In genomic region chr22:49964493-49965290, GRCh38 we compare ENCODE assay signal across 8 cellular contexts. TPM values are rescaled to one million over a fixed set of nuclear protein-coding genes. Genes with fewer than 3 reads are reported as not detected.
DNase-seq lines count a peak whose midpoint lies in the region; ATAC-seq and TF ChIP-seq lines count a peak whose summit lies in the region.

No MANE protein-coding gene starts in this region.

- no peak for ATAC-seq in CD8-positive, alpha-beta T cell
- ATAC-seq in sciatic nerve (no peak), HG02610 (IDR thresholded peaks at IDR 0.05; ENCODE audit: unreplicated experiment) (no peak)

- no peak for TF ChIP-seq POLR2A in erythroblast (IDR thresholded peaks at IDR 0.05; ENCODE audit: low read length)

- H3K4me3 Mint-ChIP-seq in CD8-positive, alpha-beta T cell: peak overlapping the region; percentile 42
- peak overlapping the region; percentile 76 for H3K4me3 Mint-ChIP-seq in endothelial cell (ENCODE audit: unreplicated experiment)

- no peaks in the 10 kb centered on the region for H3K9me3 ChIP-seq in CD8-positive, alpha-beta T cell (ENCODE audit: low read length)

- no peak overlapping the region for H3K4me3 ChIP-seq in CD8-positive, alpha-beta T cell (ENCODE audit: low read depth, low read length)

- peaks cover 14% of the 10 kb centered on the region for H3K36me3 ChIP-seq in CD8-positive, alpha-beta T cell (ENCODE audit: insufficient read depth, low read length)

- no peak overlapping the region for H3K27ac ChIP-seq in CD8-positive, alpha-beta T cell (ENCODE audit: low read depth, low read length)

- H3K27ac Mint-ChIP-seq in CD8-positive, alpha-beta T cell: peak overlapping the region; percentile 41
- H3K27ac Mint-ChIP-seq in endothelial cell (ENCODE audit: unreplicated experiment): no peak overlapping the region

- DNase-seq in CD8-positive, alpha-beta T cell: peak in 1 of 7 experiments; percentile 49
- DNase-seq in T-helper 1 cell: peak in 3 of 5 donors; percentile 4 to 11 (median 5)
- no peak for DNase-seq in endothelial cell (ENCODE audit: low spot score)
- peak; percentile 63 for DNase-seq in sciatic nerve (ENCODE audit: low spot score)
- DNase-seq in SIG-M5 (lab: John Stamatoyannopoulos, UW): no peak
- no peak for DNase-seq in erythroblast (lab: John Stamatoyannopoulos, UW)
- no peak for DNase-seq in C1 segment of cervical spinal cord (lab: John Stamatoyannopoulos, UW)

- H3K27me3 Mint-ChIP-seq in CD8-positive, alpha-beta T cell (ENCODE audit: low read depth): no peaks in the 10 kb centered on the region
- H3K27me3 Mint-ChIP-seq in endothelial cell (ENCODE audit: unreplicated experiment): peaks cover 16% of the 10 kb centered on the region

- peaks cover 25% of the 10 kb centered on the region for H3K4me1 Mint-ChIP-seq in CD8-positive, alpha-beta T cell (ENCODE audit: low read depth)
- peaks cover 9% of the 10 kb centered on the region for H3K4me1 Mint-ChIP-seq in endothelial cell (ENCODE audit: unreplicated experiment)

- no peak for TF ChIP-seq CTCF in CD8-positive, alpha-beta T cell (IDR thresholded peaks at IDR 0.05)
- no peak for TF ChIP-seq CTCF in endothelial cell (IDR thresholded peaks at IDR 0.05; ENCODE audit: unreplicated experiment)

- H3K9me3 Mint-ChIP-seq in CD8-positive, alpha-beta T cell: no peaks in the 10 kb centered on the region
- no peaks in the 10 kb centered on the region for H3K9me3 Mint-ChIP-seq in endothelial cell (ENCODE audit: unreplicated experiment)

- peaks cover 18% of the 10 kb centered on the region for H3K36me3 Mint-ChIP-seq in CD8-positive, alpha-beta T cell
- peaks cover 8% of the 10 kb centered on the region for H3K36me3 Mint-ChIP-seq in endothelial cell (ENCODE audit: low read depth, unreplicated experiment)

- intact Hi-C loops in CD8-positive, alpha-beta T cell (cut with DNase I, micrococcal nuclease): loop anchor here (5.0 to 10.0 kb wide), 2 partner anchors 112 to 560 kb away; partner anchors contain the start of genes SCO2 (in 1 of the 2) and ZBED4 (in 1 of the 2)
- intact Hi-C loops in sciatic nerve (cut with DNase I): no loop called here

- H3K27me3 ChIP-seq in CD8-positive, alpha-beta T cell (ENCODE audit: insufficient read depth, low read length): no peaks in the 10 kb centered on the region

- CTCF ChIA-PET in CD8-positive, alpha-beta T cell (lab: Charles Lee): no interaction called here

- POLR2A ChIA-PET in CD8-positive, alpha-beta T cell (lab: Charles Lee): no interaction called here

- peaks cover 34% of the 10 kb centered on the region for H3K4me1 ChIP-seq in CD8-positive, alpha-beta T cell (ENCODE audit: insufficient read depth, low read length)

RNA-seq across cellular contexts. Expression of gene PIM3, which starts 4.1 kb away (rescaled TPM):
- total RNA-seq in CD8-positive, alpha-beta T cell: 100 to 1,000 TPM; 316 to 328 TPM
- total RNA-seq in endothelial cell (ENCODE audit: unreplicated experiment) (112 TPM), sciatic nerve (62.2 TPM)

RNA-seq across cellular contexts. Expression of gene CRELD2, which starts 46.3 kb away (rescaled TPM):
- 10 to 100 TPM; 26.3 to 28.1 TPM for total RNA-seq in CD8-positive, alpha-beta T cell
- total RNA-seq in endothelial cell (ENCODE audit: unreplicated experiment) (207 TPM), sciatic nerve (35.8 TPM)

RNA-seq across cellular contexts. Expression of gene ALG12, which starts 46.5 kb away (rescaled TPM):
- total RNA-seq in CD8-positive, alpha-beta T cell: 10 to 100 TPM; 11.4 to 15.2 TPM
- 23.2 TPM for total RNA-seq in endothelial cell (ENCODE audit: unreplicated experiment)
- 13.6 TPM for total RNA-seq in sciatic nerve

RNA-seq across cellular contexts. Expression of gene IL17REL, which starts 47.9 kb away (rescaled TPM):
- total RNA-seq in CD8-positive, alpha-beta T cell: not detected
- 0.15 TPM for total RNA-seq in endothelial cell (ENCODE audit: unreplicated experiment)
- not detected for total RNA-seq in sciatic nerve

Comparison
In these comparisons a context has a peak if more than half of its experiments do, and no peak if none do; other contexts are left out.
1. DNase-seq: peak in T-helper 1 cell (3 of 5) and sciatic nerve (single experiment); none in endothelial cell (single experiment), SIG-M5 (single experiment), erythroblast (0 of 2) and C1 segment of cervical spinal cord (0 of 14).